In genomic region chr6:47476794-47477496, GRCh38 we compare ENCODE assay signal across 8 cellular contexts. TPM values are rescaled to one million over a fixed set of nuclear protein-coding genes. Genes with fewer than 3 reads are reported as not detected.
DNase-seq lines count a peak whose midpoint lies in the region; ATAC-seq and TF ChIP-seq lines count a peak whose summit lies in the region.

No MANE protein-coding gene starts in this region.

- no peak for TF ChIP-seq CTCF in RWPE2 (IDR thresholded peaks at IDR 0.05; ENCODE audit: poor library complexity, severe bottlenecking)
- no peak for TF ChIP-seq CTCF in omental fat pad (IDR thresholded peaks at IDR 0.05)

- H3K36me3 ChIP-seq in RWPE2 (ENCODE audit: low read depth): no peaks in the 10 kb centered on the region

- ATAC-seq in RWPE2 (ENCODE audit: low read depth) (no peak), omental fat pad (ENCODE audit: low FRiP score) (peak; percentile 12), HG02763 (IDR thresholded peaks at IDR 0.05; ENCODE audit: unreplicated experiment) (no peak), GM21390 (IDR thresholded peaks at IDR 0.05; ENCODE audit: unreplicated experiment) (no peak)

- H3K27ac ChIP-seq in RWPE2 (ENCODE audit: poor library complexity, severe bottlenecking): peak overlapping the region; percentile 78

- DNase-seq in NCI-H146 treated with DMSO at 0.1 percent for 48 hours (lab: John Stamatoyannopoulos, UW; ENCODE audit: unreplicated experiment) (peak; percentile 7), NCI-H146 (lab: John Stamatoyannopoulos, UW) (no peak), RWPE2 (ENCODE audit: low spot score) (no peak), erythroblast (lab: John Stamatoyannopoulos, UW) (peak; percentile 50 to 64), omental fat pad (ENCODE audit: low spot score) (no peak)
- no peak for DNase-seq in activated effector memory CD4-positive, alpha-beta T cell treated with anti-CD3 and anti-CD28 coated beads, Interleukin-2, amount 50 U/mL, for 16 hours

- peak overlapping the region; percentile 92 for H3K4me3 ChIP-seq in RWPE2 (ENCODE audit: severe bottlenecking)

- peaks cover 24% of the 10 kb centered on the region for H3K4me1 ChIP-seq in RWPE2 (ENCODE audit: insufficient read depth, poor library complexity, severe bottlenecking)

- TF ChIP-seq POLR2A in erythroblast (IDR thresholded peaks at IDR 0.05; ENCODE audit: low read length): no peak

- no peaks in the 10 kb centered on the region for H3K27me3 ChIP-seq in RWPE2 (ENCODE audit: insufficient read depth, poor library complexity, severe bottlenecking)

- no peaks in the 10 kb centered on the region for H3K9me3 ChIP-seq in RWPE2 (ENCODE audit: severe bottlenecking)

RNA-seq across cellular contexts. Expression of gene CD2AP, which starts 0.6 kb away (rescaled TPM):
- total RNA-seq in omental fat pad: 10 to 100 TPM; 21.1 to 27.3 (median 22.9) TPM

Comparison
In these comparisons a context has a peak if more than half of its experiments do, and no peak if none do; other contexts are left out.
1. DNase-seq: peak in NCI-H146 treated with DMSO at 0.1 percent for 48 hours (single experiment) and erythroblast (2 of 2); none in NCI-H146 (single experiment), RWPE2 (single experiment), omental fat pad (single experiment) and activated effector memory CD4-positive, alpha-beta T cell treated with anti-CD3 and anti-CD28 coated beads, Interleukin-2, amount 50 U/mL, for 16 hours (single experiment).